Comparison of ENCODE assay signal across 1 cellular context in genomic region chr2:24454258-24454657, GRCh38.
TF ChIP-seq lines count a peak whose summit lies in the region.

No MANE protein-coding gene starts in this region.

TF ChIP-seq in WTC11, 78 proteins besides CTCF, POLR2A, EP300 and RAD21 (continued from another document):
- no peak for TF ChIP-seq MYBL2 (CRISPR knock-in tag; IDR thresholded peaks at IDR 0.05)
- no peak for TF ChIP-seq IRF2 (CRISPR knock-in tag; IDR thresholded peaks at IDR 0.05; ENCODE audit: borderline replicate concordance, low read depth)
- no peak for TF ChIP-seq FOXK1 (CRISPR knock-in tag; IDR thresholded peaks at IDR 0.05)
- no peak for TF ChIP-seq NR2C2 (CRISPR knock-in tag; IDR thresholded peaks at IDR 0.05)
- TF ChIP-seq, protein P1, sequence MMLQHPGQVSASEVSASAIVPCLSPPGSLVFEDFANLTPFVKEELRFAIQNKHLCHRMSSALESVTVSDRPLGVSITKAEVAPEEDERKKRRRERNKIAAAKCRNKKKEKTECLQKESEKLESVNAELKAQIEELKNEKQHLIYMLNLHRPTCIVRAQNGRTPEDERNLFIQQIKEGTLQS (CRISPR knock-in tag; conservative IDR thresholded peaks at IDR 0.05) = no peak
- no peak for TF ChIP-seq MXD4 (CRISPR knock-in tag; IDR thresholded peaks at IDR 0.05; ENCODE audit: borderline replicate concordance)
- TF ChIP-seq, protein P2, sequence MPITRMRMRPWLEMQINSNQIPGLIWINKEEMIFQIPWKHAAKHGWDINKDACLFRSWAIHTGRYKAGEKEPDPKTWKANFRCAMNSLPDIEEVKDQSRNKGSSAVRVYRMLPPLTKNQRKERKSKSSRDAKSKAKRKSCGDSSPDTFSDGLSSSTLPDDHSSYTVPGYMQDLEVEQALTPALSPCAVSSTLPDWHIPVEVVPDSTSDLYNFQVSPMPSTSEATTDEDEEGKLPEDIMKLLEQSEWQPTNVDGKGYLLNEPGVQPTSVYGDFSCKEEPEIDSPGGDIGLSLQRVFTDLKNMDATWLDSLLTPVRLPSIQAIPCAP (CRISPR knock-in tag; IDR thresholded peaks at IDR 0.05) = no peak
